15 cellular contexts compared by ENCODE assay signal in genomic region chr17:50208611-50209061, GRCh38. TPM values are rescaled to one million over a fixed set of nuclear protein-coding genes. Genes with fewer than 3 reads are reported as not detected.
DNase-seq lines count a peak whose midpoint lies in the region; ATAC-seq, FAIRE-seq and TF ChIP-seq lines count a peak whose summit lies in the region.
"Had no signal": no experiment of that assay in that cellular context is flagged by ENCODE, and none has a peak within 500 bp of the region (broad histone marks: within the 10 kb centered on the region; RNA-seq: fewer than 3 reads in every experiment).

No MANE protein-coding gene starts in this region.

- H3K79me2 ChIP-seq in K562 (ENCODE audit: control insufficient read depth, insufficient read depth, low read length) = no peaks in the 10 kb centered on the region

- 0% methylated on average over 3 of the region's 3 CpGs for WGBS in K562 (ENCODE audit: insufficient coverage, low coverage, missing lambda C conversion rate)

- POLR2A ChIA-PET in K562 (lab: Yijun Ruan, JAX) = interaction anchor here (0.9 kb wide), 1 partner anchor 30 kb away, joined by 4 read pairs; no protein-coding TSS in a partner anchor

- H3K4me3 Mint-ChIP-seq in type B pancreatic cell = peak overlapping the region; percentile 55

- H3K9me3 ChIP-seq in K562 (replicated peaks; ENCODE audit: control insufficient read depth, insufficient read depth, low read depth, low read length) (no peaks in the 10 kb centered on the region), muscle layer of colon (ENCODE audit: low read length) (no peaks in the 10 kb centered on the region)
- H3K9me3 ChIP-seq: A549 had no signal

- H3K36me3 ChIP-seq in K562 (ENCODE audit: control insufficient read depth, insufficient read depth, low read length) (no peaks in the 10 kb centered on the region), muscle layer of colon (ENCODE audit: insufficient read depth, low read length) (no peaks in the 10 kb centered on the region)

- H3K27me3 ChIP-seq in K562 (ENCODE audit: control insufficient read depth in 2 of 2, insufficient read depth in 2 of 2, low read length in 2 of 2) (peaks cover 0 to 4% of the 10 kb centered on the region in 2 experiments; a peak in 1 of 5 replicates), muscle layer of colon (ENCODE audit: control insufficient read depth in 1 of 2, insufficient read depth in 2 of 2, low read length in 2 of 2) (no peaks in the 10 kb centered on the region)

- CTCF ChIA-PET in K562 (lab: Yijun Ruan, JAX; ENCODE audit: low intra/inter-chr PET ratio) = interaction anchor here (0.9 kb wide), 1 partner anchor 8 kb away, joined by 3 read pairs; no protein-coding TSS in a partner anchor

- TF ChIP-seq CTCF in K562 (IDR thresholded peaks at IDR 0.05 in 2 of 3, conservative IDR thresholded peaks at IDR 0.05 in 1 of 3; ENCODE audit: insufficient read depth in 2 of 3, low read depth in 1 of 3, low read length in 3 of 3) = no peak
- TF ChIP-seq CTCF in type B pancreatic cell (conservative IDR thresholded peaks at IDR 0.05) = no peak

- FAIRE-seq in K562 (lab: Jason Lieb, UNC) = peak; percentile 99
- FAIRE-seq: A549, endometrium, GM19239 had no signal

- H3K4me1 ChIP-seq in K562 (replicated peaks in 1 of 2; ENCODE audit: control insufficient read depth in 2 of 2, insufficient read depth in 2 of 2, low read length in 2 of 2) (peaks cover 58 to 65% of the 10 kb centered on the region in 2 experiments), muscle layer of colon (ENCODE audit: insufficient read depth, low read length) (peaks cover 89% of the 10 kb centered on the region)

- peak overlapping the region; percentile 61 for H3K27ac Mint-ChIP-seq in type B pancreatic cell

- H3K27ac ChIP-seq in K562 (ENCODE audit: extremely low read depth, low read depth, low read length) (peak overlapping the region; percentile 63), muscle layer of colon (ENCODE audit: low read depth, low read length) (peak overlapping the region; percentile 93)

- intact Hi-C loops in K562 (cut with micrococcal nuclease) = loop anchor here (2.0 kb wide), 1 partner anchor 270 kb away; the partner anchor contains the start of gene RSAD1

- no peaks in the 10 kb centered on the region for H4K20me1 ChIP-seq in K562 (replicated peaks; ENCODE audit: control insufficient read depth, insufficient read depth, low read length)

- H2AFZ ChIP-seq in K562 (ENCODE audit: low read depth, low read length) = peak overlapping the region; percentile 71

- no TSS peak for BruUV-seq in K562 (replicated peaks; lab: Mats Ljungman, UMichigan)

- H3K9me1 ChIP-seq in K562 (ENCODE audit: control insufficient read depth, insufficient read depth, low read length) = no peaks in the 10 kb centered on the region

- peak; percentile 34 for DNase-seq in activated effector memory CD4-positive, alpha-beta T cell treated with anti-CD3 and anti-CD28 coated beads, Interleukin-2, amount 50 U/mL, for 16 hours
- DNase-seq in activated effector memory CD4-positive, alpha-beta T cell treated with Interleukin-2 at 50 U/mL for 16 hours = no peak
- peak; percentile 91 to 96 (median 92) for DNase-seq in K562 (ENCODE audit: extremely low read depth in 1 of 4, low spot score in 3 of 4)
- DNase-seq in type B pancreatic cell (ENCODE audit: extremely low spot score, unreplicated experiment) = no peak
- no peak for DNase-seq in middle frontal gyrus (ENCODE audit: extremely low spot score, low spot score)
- DNase-seq in LoVo (ENCODE audit: low spot score) = no peak
- DNase-seq: GOT3; PC-3; stimulated activated CD4-positive, alpha-beta T cell treated with anti-CD3 and anti-CD28 coated beads, Interleukin-15, amount 100 ng/mL, for 24 hours; T-helper 9 cell had no signal

- peak; percentile 92 for TF ChIP-seq EP300 in K562 (IDR thresholded peaks at IDR 0.05; ENCODE audit: low read length)

- no peaks in the 10 kb centered on the region for H3K36me3 Mint-ChIP-seq in type B pancreatic cell

- ATAC-seq in K562 (peak; percentile 82), GM18861 (IDR thresholded peaks at IDR 0.05; ENCODE audit: unreplicated experiment) (no peak)
- ATAC-seq: A549, PC-3 had no signal

- H3K9ac ChIP-seq in K562 (ENCODE audit: insufficient read depth in 1 of 2, low read depth in 2 of 2, low read length in 2 of 2) (peak overlapping the region in 1 of 2 experiments; percentile 39; a peak in 1 of 4 replicates), muscle layer of colon (ENCODE audit: low read length) (no peak overlapping the region)

- H3K4me2 ChIP-seq in K562 (ENCODE audit: insufficient read depth, low read length) = peak overlapping the region; percentile 65
- H3K4me2 ChIP-seq: A549 had no signal

- TF ChIP-seq RAD21 in K562 (CRISPR knock-in tag; conservative IDR thresholded peaks at IDR 0.05 in 1 of 2, IDR thresholded peaks at IDR 0.05 in 1 of 2) = no peak

- H3K4me1 Mint-ChIP-seq in type B pancreatic cell (ENCODE audit: unreplicated experiment) = peaks cover 73% of the 10 kb centered on the region

- H3K27me3 Mint-ChIP-seq in type B pancreatic cell = peaks cover 35% of the 10 kb centered on the region

- H3K4me3 ChIP-seq in K562 (no peak overlapping the region), muscle layer of colon (ENCODE audit: low read depth in 1 of 2, low read length in 2 of 2) (no peak overlapping the region)
- H3K4me3 ChIP-seq: A549 had no signal

- no peaks in the 10 kb centered on the region for H3K9me3 Mint-ChIP-seq in type B pancreatic cell

- TF ChIP-seq POLR2A in K562 (conservative IDR thresholded peaks at IDR 0.05) = no peak

- in situ Hi-C loops in K562 (cut with MboI) = loop anchor here (5.0 kb wide), 1 partner anchor 64 kb away; the partner anchor contains the start of gene TMEM92

TF ChIP-seq in K562, 482 proteins besides CTCF, POLR2A, EP300 and RAD21 (continues in another document):
- 0 out of 4 replicates have a peak, but pooled peaks have one; percentile 8 to 20 for TF ChIP-seq NRF1 (conservative IDR thresholded peaks at IDR 0.05 in 1 of 2, IDR thresholded peaks at IDR 0.05 in 1 of 2)

RNA-seq across cellular contexts. Expression of gene COL1A1, which starts 7.2 kb away (rescaled TPM):
- total RNA-seq in K562 (2011; cell fraction: chromatin; rRNA removed; ENCODE audit: low replicate concordance) = 3.2 and 16.9 TPM in 2 replicates
- total RNA-seq in K562 (2011; cell fraction: nucleolus; rRNA removed) = 5.7 and 9.0 TPM in 2 replicates
- 3.7 and 4.2 TPM in 2 replicates for total RNA-seq in K562 (2011; cell fraction: nucleoplasm; rRNA removed)
- total RNA-seq in K562 (2014; rRNA removed) = 0.86 and 0.91 TPM in 2 replicates
- 0.15 TPM in 1 of 2 replicates, not detected in the other for total RNA-seq in K562 (2014; rRNA removed; fragmentation: Illumina TruSeq; extraction: Trizol)
- 0.08 and 0.18 TPM in 2 replicates for total RNA-seq in K562 (2015; rRNA removed; fragmentation: Illumina TruSeq; extraction: Trizol)
- 2.8 and 3.4 TPM in 2 replicates for total RNA-seq in K562 (2021)
- polyA plus RNA-seq in K562 (2011; rRNA removed) = 0.11 and 0.20 TPM in 2 replicates
- polyA plus RNA-seq in K562 (2011; cell fraction: cytosol; rRNA removed) = 0.16 and 0.27 TPM in 2 replicates
- polyA plus RNA-seq in K562 (2011; cell fraction: nucleus; rRNA removed) = 2.0 and 4.9 TPM in 2 replicates
- polyA plus RNA-seq in K562 (2012) = 1.1 and 1.7 TPM in 2 replicates
- 0.64 and 0.91 TPM in 2 replicates for polyA plus RNA-seq in K562 (2014; fragmentation: Illumina TruSeq; extraction: Trizol)
- under 1 TPM; 0.04 to 0.06 TPM for polyA plus RNA-seq in K562 (2014; fragmentation: Nextera tagmentation; extraction: Ambion mirVana)
- polyA plus RNA-seq in K562 (2014; rRNA removed) = 0.86 and 0.95 TPM in 2 replicates
- polyA minus RNA-seq in K562 (2011; rRNA and poly(A)+ RNA removed) = 0.25 and 1.1 TPM in 2 replicates
- polyA minus RNA-seq in K562 (2011; cell fraction: cytosol; rRNA and poly(A)+ RNA removed) = 2.0 and 3.3 TPM in 2 replicates
- 2.3 and 3.1 TPM in 2 replicates for polyA minus RNA-seq in K562 (2011; cell fraction: nucleus; rRNA and poly(A)+ RNA removed)
- total RNA-seq in type B pancreatic cell (ENCODE audit: low replicate concordance) = 31.0 and 201 TPM in 2 replicates

RNA-seq across cellular contexts. Expression of gene SGCA, which starts 42.8 kb away (rescaled TPM):
- not detected in 2 replicates for total RNA-seq in K562 (2011; cell fraction: chromatin; rRNA removed; ENCODE audit: low replicate concordance)
- total RNA-seq in K562 (2011; cell fraction: nucleolus; rRNA removed) = not detected in 2 replicates
- total RNA-seq in K562 (2011; cell fraction: nucleoplasm; rRNA removed) = not detected in 2 replicates
- not detected in 2 replicates for total RNA-seq in K562 (2014; rRNA removed)
- not detected in 2 replicates for total RNA-seq in K562 (2014; rRNA removed; fragmentation: Illumina TruSeq; extraction: Trizol)
- total RNA-seq in K562 (2015; rRNA removed; fragmentation: Illumina TruSeq; extraction: Trizol) = not detected in 2 replicates
- total RNA-seq in K562 (2021) = not detected in 2 replicates
- not detected in 2 replicates for polyA plus RNA-seq in K562 (2011; rRNA removed)
- not detected in 2 replicates for polyA plus RNA-seq in K562 (2011; cell fraction: cytosol; rRNA removed)
- not detected in 2 replicates for polyA plus RNA-seq in K562 (2011; cell fraction: nucleus; rRNA removed)
- not detected in 2 replicates for polyA plus RNA-seq in K562 (2012)
- polyA plus RNA-seq in K562 (2014; fragmentation: Illumina TruSeq; extraction: Trizol) = not detected in 2 replicates
- not detected for polyA plus RNA-seq in K562 (2014; fragmentation: Nextera tagmentation; extraction: Ambion mirVana)
- not detected in 2 replicates for polyA plus RNA-seq in K562 (2014; rRNA removed)
- not detected in 2 replicates for polyA minus RNA-seq in K562 (2011; rRNA and poly(A)+ RNA removed)
- polyA minus RNA-seq in K562 (2011; cell fraction: cytosol; rRNA and poly(A)+ RNA removed) = not detected in 2 replicates
- polyA minus RNA-seq in K562 (2011; cell fraction: nucleus; rRNA and poly(A)+ RNA removed) = not detected in 2 replicates
- 0.72 TPM in 1 of 2 replicates, not detected in the other for total RNA-seq in type B pancreatic cell (ENCODE audit: low replicate concordance)
- total RNA-seq: PC-3 had no signal

RNA-seq across cellular contexts. Expression of gene PPP1R9B, which starts 58.2 kb away (rescaled TPM):
- 29.7 and 49.5 TPM in 2 replicates for total RNA-seq in K562 (2011; cell fraction: chromatin; rRNA removed; ENCODE audit: low replicate concordance)
- 27.6 and 29.7 TPM in 2 replicates for total RNA-seq in K562 (2011; cell fraction: nucleolus; rRNA removed)
- total RNA-seq in K562 (2011; cell fraction: nucleoplasm; rRNA removed) = 29.0 and 30.6 TPM in 2 replicates
- total RNA-seq in K562 (2014; rRNA removed) (45.5 and 52.9 TPM in 2 replicates), K562 (2014; rRNA removed; fragmentation: Illumina TruSeq; extraction: Trizol) (9.9 and 14.5 TPM in 2 replicates), K562 (2015; rRNA removed; fragmentation: Illumina TruSeq; extraction: Trizol) (28.6 and 29.0 TPM in 2 replicates), K562 (2021) (56.6 and 63.5 TPM in 2 replicates), type B pancreatic cell (ENCODE audit: low replicate concordance) (45.6 and 51.5 TPM in 2 replicates)
- polyA plus RNA-seq in K562 (2011; rRNA removed) (11.6 and 12.7 TPM in 2 replicates), K562 (2014; fragmentation: Illumina TruSeq; extraction: Trizol) (24.7 and 25.5 TPM in 2 replicates), K562 (2014; fragmentation: Nextera tagmentation; extraction: Ambion mirVana) (under 1 TPM; 0.10 to 0.13 TPM), K562 (2014; rRNA removed) (34.2 and 35.7 TPM in 2 replicates)
- polyA plus RNA-seq in K562 (2011; cell fraction: cytosol; rRNA removed) = 11.9 and 15.6 TPM in 2 replicates
- polyA plus RNA-seq in K562 (2011; cell fraction: nucleus; rRNA removed) = 50.9 and 52.5 TPM in 2 replicates
- 27.4 and 32.9 TPM in 2 replicates for polyA plus RNA-seq in K562 (2012)
- 18.9 and 21.8 TPM in 2 replicates for polyA minus RNA-seq in K562 (2011; rRNA and poly(A)+ RNA removed)
- polyA minus RNA-seq in K562 (2011; cell fraction: cytosol; rRNA and poly(A)+ RNA removed) = 17.7 and 18.7 TPM in 2 replicates
- 12.4 and 25.9 TPM in 2 replicates for polyA minus RNA-seq in K562 (2011; cell fraction: nucleus; rRNA and poly(A)+ RNA removed)

Comparison
In these comparisons a context has a peak if more than half of its experiments do, and no peak if none do; other contexts are left out.
1. DNase-seq: peak in activated effector memory CD4-positive, alpha-beta T cell treated with anti-CD3 and anti-CD28 coated beads, Interleukin-2, amount 50 U/mL, for 16 hours (single experiment) and K562 (4 of 4); none in activated effector memory CD4-positive, alpha-beta T cell treated with Interleukin-2 at 50 U/mL for 16 hours (single experiment), type B pancreatic cell (single experiment), middle frontal gyrus (single experiment) and LoVo (single experiment).